ENCODE assay signal across 23 cellular contexts in the genomic region with DNA sequence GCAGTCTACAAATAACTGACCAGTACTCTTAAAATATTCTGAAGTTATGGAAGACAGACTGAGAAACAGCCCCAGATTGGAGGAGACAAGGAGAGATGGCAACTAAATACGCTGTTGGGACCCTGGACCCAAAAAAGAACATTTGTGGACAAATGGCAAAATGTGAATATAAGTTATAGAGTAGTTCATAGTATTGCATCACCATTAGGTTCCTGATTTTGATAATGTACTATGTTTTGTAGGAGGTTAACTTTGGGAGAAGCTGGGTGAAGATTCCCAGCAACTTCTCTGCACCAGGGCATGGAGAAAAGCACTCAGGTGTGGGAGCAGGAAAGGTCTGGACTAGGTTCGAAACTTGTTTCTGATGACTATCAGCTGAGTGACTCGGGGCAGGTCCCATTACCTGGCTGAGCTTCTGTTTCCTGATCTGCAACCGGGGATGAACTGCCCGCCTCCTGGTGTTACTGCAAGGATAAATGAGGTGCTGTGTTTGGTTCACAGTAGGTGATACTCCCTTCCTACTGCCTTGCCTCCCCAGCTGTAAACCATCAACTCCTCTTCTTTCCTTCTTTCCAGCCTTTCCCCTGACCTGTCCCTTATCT. TPM values are rescaled to one million over a fixed set of nuclear protein-coding genes. Genes with fewer than 3 reads are reported as not detected.
DNase-seq lines count a peak whose midpoint lies in the region; ATAC-seq and TF ChIP-seq lines count a peak whose summit lies in the region.
"Had no signal": no experiment of that assay in that cellular context is flagged by ENCODE, and none has a peak within 500 bp of the region (broad histone marks: within the 10 kb centered on the region; RNA-seq: fewer than 3 reads in every experiment).

No MANE protein-coding gene starts in this region.

- H3K4me1 ChIP-seq in Karpas-422 (ENCODE audit: low read length) (peaks cover 70% of the 10 kb centered on the region), osteoblast (ENCODE audit: insufficient read depth, low read length) (peaks cover 2% of the 10 kb centered on the region)
- H3K4me1 ChIP-seq: Caco-2 had no signal

- H3K36me3 Mint-ChIP-seq in T-helper 17 cell (ENCODE audit: low read depth) (no peaks in the 10 kb centered on the region), type B pancreatic cell (peaks cover 5% of the 10 kb centered on the region)
- H3K36me3 Mint-ChIP-seq: CD4-positive, CD25-positive, alpha-beta regulatory T cell had no signal

- no peaks in the 10 kb centered on the region for H3K9me2 ChIP-seq in Karpas-422 (replicated peaks; ENCODE audit: insufficient read depth, low read length)
- H3K9me2 ChIP-seq: SK-N-SH had no signal

- H3K79me2 ChIP-seq in Karpas-422 (ENCODE audit: low read length) (peaks cover 84% of the 10 kb centered on the region), osteoblast (ENCODE audit: insufficient read depth, low read length) (no peaks in the 10 kb centered on the region)

- H3K4me1 Mint-ChIP-seq in T-helper 17 cell (peaks cover 32% of the 10 kb centered on the region), type B pancreatic cell (ENCODE audit: unreplicated experiment) (peaks cover 49% of the 10 kb centered on the region)

- no peaks in the 10 kb centered on the region for H3K27me3 ChIP-seq in Karpas-422 (ENCODE audit: low read length)
- no peaks in the 10 kb centered on the region for H3K27me3 ChIP-seq in osteoblast (ENCODE audit: insufficient read depth, low read length)

- no peak overlapping the region for H3K9ac ChIP-seq in Karpas-422 (ENCODE audit: low read length)
- H3K9ac ChIP-seq: SK-N-SH had no signal

- no peak overlapping the region for H3K4me2 ChIP-seq in Karpas-422 (ENCODE audit: low read depth, low read length, poor library complexity, severe bottlenecking)
- H3K4me2 ChIP-seq in osteoblast (ENCODE audit: insufficient read depth, low read length), result no peak overlapping the region
- H3K4me2 ChIP-seq: GM23338, SK-N-SH had no signal

- H3K4me3 Mint-ChIP-seq in T-helper 17 cell (no peak overlapping the region), type B pancreatic cell (peak overlapping the region; percentile 4)
- H3K4me3 Mint-ChIP-seq: CD4-positive, CD25-positive, alpha-beta regulatory T cell; GM23338; IgD-negative memory B cell had no signal

- H4K20me1 ChIP-seq in Karpas-422 (ENCODE audit: insufficient read depth, low read depth, low read length), result no peaks in the 10 kb centered on the region
- H4K20me1 ChIP-seq in osteoblast (ENCODE audit: insufficient read depth, low read length), result no peaks in the 10 kb centered on the region

- H3K4me3 ChIP-seq in Karpas-422 (ENCODE audit: low read length), result no peak overlapping the region
- no peak overlapping the region for H3K4me3 ChIP-seq in osteoblast (ENCODE audit: insufficient read depth, low read length)
- H3K4me3 ChIP-seq: GM12878, GM23338 had no signal

- H3K27ac ChIP-seq in Karpas-422 (ENCODE audit: low read length) (peak overlapping the region; percentile 31; the same call in 1 of the 2 replicates), osteoblast (ENCODE audit: low read depth, low read length) (no peak overlapping the region)

- H2AFZ ChIP-seq in Karpas-422 (ENCODE audit: low read length) (no peak overlapping the region), osteoblast (ENCODE audit: low read length) (no peak overlapping the region)
- H2AFZ ChIP-seq: GM23338 had no signal

- ATAC-seq in T-helper 17 cell (no peak), GM18498 (IDR thresholded peaks at IDR 0.05; ENCODE audit: unreplicated experiment) (no peak)
- ATAC-seq: GM12878, GM23338 had no signal

- H3K27me3 Mint-ChIP-seq in T-helper 17 cell, result no peaks in the 10 kb centered on the region
- no peaks in the 10 kb centered on the region for H3K27me3 Mint-ChIP-seq in type B pancreatic cell
- H3K27me3 Mint-ChIP-seq: CD4-positive, CD25-positive, alpha-beta regulatory T cell had no signal

- peak overlapping the region; percentile 91 for H3K27ac Mint-ChIP-seq in T-helper 17 cell
- no peak overlapping the region for H3K27ac Mint-ChIP-seq in type B pancreatic cell
- H3K27ac Mint-ChIP-seq: GM23338, IgD-negative memory B cell had no signal

- no peaks in the 10 kb centered on the region for H3K9me3 ChIP-seq in Karpas-422 (ENCODE audit: low read length)
- H3K9me3 ChIP-seq in T-helper 17 cell (ENCODE audit: control insufficient read depth, low read length, poor library complexity, severe bottlenecking), result no peaks in the 10 kb centered on the region
- no peaks in the 10 kb centered on the region for H3K9me3 ChIP-seq in osteoblast (ENCODE audit: low read depth, low read length)
- H3K9me3 ChIP-seq: Caco-2, SK-N-SH had no signal

- DNase-seq in Karpas-422, result no peak
- no peak for DNase-seq in T-helper 17 cell
- peak; percentile 64 for DNase-seq in islet precursor cell
- DNase-seq in type B pancreatic cell (ENCODE audit: extremely low spot score, unreplicated experiment), result no peak
- no peak for DNase-seq in osteoblast (ENCODE audit: insufficient read length, low spot score, missing footprints)
- no peak for DNase-seq in NCI-H345 (lab: John Stamatoyannopoulos, UW)
- DNase-seq: Caco-2; CD4-positive, CD25-positive, alpha-beta regulatory T cell; DMS 273 treated with DMSO at 0.1 percent for 48 hours; DMS79 treated with DMSO at 0.1 percent for 48 hours; HCEC 1CT; NCI-H1105; NCI-H146; NCI-H2029; NCI-H2227 treated with DMSO at 0.1 percent for 48 hours; NCI-H510A treated with DMSO at 0.1 percent for 48 hours; NCI-H774; SIG-M5; SK-N-SH had no signal

- TF ChIP-seq CTCF in type B pancreatic cell (conservative IDR thresholded peaks at IDR 0.05) (no peak), osteoblast (IDR thresholded peaks at IDR 0.05; ENCODE audit: extremely low read depth, low read depth, low read length) (no peak)

- H3K9me3 Mint-ChIP-seq in type B pancreatic cell, result no peaks in the 10 kb centered on the region
- H3K9me3 Mint-ChIP-seq: CD4-positive, CD25-positive, alpha-beta regulatory T cell; IgD-negative memory B cell had no signal

- H3K36me3 ChIP-seq in Karpas-422 (ENCODE audit: insufficient read depth, low read length), result 0 out of 2 replicates have a peak, but pooled peaks cover 3% of the 10 kb centered on the region
- no peaks in the 10 kb centered on the region for H3K36me3 ChIP-seq in osteoblast (ENCODE audit: insufficient read depth, low read length)

RNA-seq across cellular contexts. Expression of a gene that starts 48.2 kb away (rescaled TPM):
- total RNA-seq in Karpas-422 (2014; rRNA removed; shearing (Covaris generic); ENCODE audit: low replicate concordance), result 28.8 and 63.5 TPM in 2 replicates
- 10 to 100 TPM; 15.7 to 20.7 TPM for total RNA-seq in T-helper 17 cell
- 3.8 and 35.8 TPM in 2 replicates for total RNA-seq in type B pancreatic cell (ENCODE audit: low replicate concordance)
- total RNA-seq in osteoblast, result 9.0 and 14.1 TPM in 2 replicates
